18 cellular contexts compared by ENCODE assay signal in genomic region chr7:30831936-30832335, GRCh38.
DNase-seq lines count a peak whose midpoint lies in the region; ATAC-seq and TF ChIP-seq lines count a peak whose summit lies in the region.
"Had no signal": no experiment of that assay in that cellular context is flagged by ENCODE, and none has a peak within 500 bp of the region (broad histone marks: within the 10 kb centered on the region; RNA-seq: fewer than 3 reads in every experiment).

No MANE protein-coding gene starts in this region.

- H3K79me2 ChIP-seq in neural progenitor cell (ENCODE audit: low read depth), result no peaks in the 10 kb centered on the region

- H3K4me2 ChIP-seq in neural progenitor cell, result no peak overlapping the region
- H3K4me2 ChIP-seq: A549 had no signal

- H2AFZ ChIP-seq in neural progenitor cell (replicated peaks), result no peak overlapping the region
- H2AFZ ChIP-seq: GM23248 had no signal

- H3K36me3 ChIP-seq in esophagus muscularis mucosa (peaks cover 0 to 23% (median 12%) of the 10 kb centered on the region in 4 donors), neural progenitor cell (no peaks in the 10 kb centered on the region)

- H3K27ac Mint-ChIP-seq in neural progenitor cell, result peak overlapping the region; percentile 5
- H3K27ac Mint-ChIP-seq in type B pancreatic cell, result no peak overlapping the region
- no peak overlapping the region for H3K27ac Mint-ChIP-seq in stimulated activated memory B cell treated with anti-CD40 and anti-IgM and Interleukin-4, amounts not matched to agents 10 μg/mL and 1 μg/mL and 100 μg/mL, for 72 hours
- H3K27ac Mint-ChIP-seq: CD4-positive, alpha-beta memory T cell had no signal

- H3K4me3 Mint-ChIP-seq in neural progenitor cell, result no peak overlapping the region
- no peak overlapping the region for H3K4me3 Mint-ChIP-seq in type B pancreatic cell
- no peak overlapping the region for H3K4me3 Mint-ChIP-seq in stimulated activated memory B cell treated with anti-CD40 and anti-IgM and Interleukin-4, amounts not matched to agents 10 μg/mL and 1 μg/mL and 100 μg/mL, for 72 hours
- H3K4me3 Mint-ChIP-seq: CD4-positive, alpha-beta memory T cell had no signal

- DNase-seq in D341Med (ENCODE audit: low spot score), result peak; percentile 2
- peak; percentile 55 for DNase-seq in esophagus muscularis mucosa (ENCODE audit: extremely low spot score)
- DNase-seq in neural progenitor cell (ENCODE audit: low spot score), result no peak
- DNase-seq in type B pancreatic cell (ENCODE audit: extremely low spot score, unreplicated experiment), result peak; percentile 39
- no peak for DNase-seq in sciatic nerve (ENCODE audit: low spot score)
- no peak for DNase-seq in germinal center (ENCODE audit: low spot score)
- DNase-seq: 8988T; C1 segment of cervical spinal cord; Calu3; CD4-positive, alpha-beta memory T cell; COR-L47; DMS153; DND-41; GM23248; H7 had no signal

- no peak for TF ChIP-seq POLR2A in esophagus muscularis mucosa (IDR thresholded peaks at IDR 0.05; ENCODE audit: low read depth)

- intact Hi-C loops in esophagus muscularis mucosa (cut with DNase I), result no loop called here
- intact Hi-C loops in sciatic nerve (cut with DNase I), result no loop called here

- TF ChIP-seq EP300 in esophagus muscularis mucosa (IDR thresholded peaks at IDR 0.05), result no peak

- H3F3A ChIP-seq in neural progenitor cell (ENCODE audit: low read depth), result no peaks in the 10 kb centered on the region

- no peaks in the 10 kb centered on the region for H3K9me3 ChIP-seq in esophagus muscularis mucosa
- no peaks in the 10 kb centered on the region for H3K9me3 ChIP-seq in neural progenitor cell (ENCODE audit: low read depth)

- H3K4me1 ChIP-seq in esophagus muscularis mucosa (peaks cover 0 to 25% (median 7%) of the 10 kb centered on the region in 4 donors), neural progenitor cell (peaks cover 5% of the 10 kb centered on the region)
- H3K4me1 ChIP-seq: A549 had no signal

- H3K9me3 Mint-ChIP-seq in neural progenitor cell (peaks cover 23% of the 10 kb centered on the region), type B pancreatic cell (no peaks in the 10 kb centered on the region)
- H3K9me3 Mint-ChIP-seq in stimulated activated memory B cell treated with anti-CD40 and anti-IgM and Interleukin-4, amounts not matched to agents 10 μg/mL and 1 μg/mL and 100 μg/mL, for 72 hours, result peaks cover 22% of the 10 kb centered on the region

- H3K4me3 ChIP-seq in esophagus muscularis mucosa, result no peak overlapping the region
- no peak overlapping the region for H3K4me3 ChIP-seq in neural progenitor cell
- H3K4me3 ChIP-seq: A549, GM23248 had no signal

- no peaks in the 10 kb centered on the region for H3K27me3 ChIP-seq in esophagus muscularis mucosa
- no peaks in the 10 kb centered on the region for H3K27me3 ChIP-seq in neural progenitor cell

- TF ChIP-seq CTCF in esophagus muscularis mucosa (IDR thresholded peaks at IDR 0.05), result no peak
- TF ChIP-seq CTCF in neural progenitor cell (IDR thresholded peaks at IDR 0.05), result no peak
- no peak for TF ChIP-seq CTCF in type B pancreatic cell (conservative IDR thresholded peaks at IDR 0.05)

- H3K27ac ChIP-seq in esophagus muscularis mucosa (replicated peaks in 1 of 4), result no peak overlapping the region
- H3K27ac ChIP-seq in neural progenitor cell, result no peak overlapping the region
- H3K27ac ChIP-seq: A549, GM23248 had no signal

- H3K9ac ChIP-seq in neural progenitor cell, result no peak overlapping the region
- H3K9ac ChIP-seq: GM23248 had no signal

- no peaks in the 10 kb centered on the region for H4K20me1 ChIP-seq in neural progenitor cell (ENCODE audit: low read depth)

- H3K27me3 Mint-ChIP-seq in neural progenitor cell (ENCODE audit: insufficient read depth, low read depth) (no peaks in the 10 kb centered on the region), type B pancreatic cell (no peaks in the 10 kb centered on the region)
- peaks cover 3% of the 10 kb centered on the region for H3K27me3 Mint-ChIP-seq in stimulated activated memory B cell treated with anti-CD40 and anti-IgM and Interleukin-4, amounts not matched to agents 10 μg/mL and 1 μg/mL and 100 μg/mL, for 72 hours

- no peak for ATAC-seq in sciatic nerve
- ATAC-seq in stimulated activated memory B cell treated with anti-CD40 and anti-IgM and Interleukin-4, amounts not matched to agents 10 μg/mL and 1 μg/mL and 100 μg/mL, for 72 hours, result no peak
- ATAC-seq: A549, HCT116 had no signal

- H3K36me3 Mint-ChIP-seq in neural progenitor cell (peaks cover 32% of the 10 kb centered on the region), type B pancreatic cell (peaks cover 31% of the 10 kb centered on the region)
- peaks cover 40% of the 10 kb centered on the region for H3K36me3 Mint-ChIP-seq in stimulated activated memory B cell treated with anti-CD40 and anti-IgM and Interleukin-4, amounts not matched to agents 10 μg/mL and 1 μg/mL and 100 μg/mL, for 72 hours

- H3K4me1 Mint-ChIP-seq in neural progenitor cell (no peaks in the 10 kb centered on the region), type B pancreatic cell (ENCODE audit: unreplicated experiment) (no peaks in the 10 kb centered on the region)
- H3K4me1 Mint-ChIP-seq in stimulated activated memory B cell treated with anti-CD40 and anti-IgM and Interleukin-4, amounts not matched to agents 10 μg/mL and 1 μg/mL and 100 μg/mL, for 72 hours, result no peaks in the 10 kb centered on the region
- H3K4me1 Mint-ChIP-seq: CD4-positive, alpha-beta memory T cell had no signal

- 88% methylated on average over 5 of the region's 5 CpGs for WGBS in esophagus muscularis mucosa

Comparison
In these comparisons a context has a peak if more than half of its experiments do, and no peak if none do; other contexts are left out.
1. DNase-seq: peak in D341Med (single experiment), esophagus muscularis mucosa (single experiment) and type B pancreatic cell (single experiment); none in neural progenitor cell (single experiment), sciatic nerve (single experiment) and germinal center (single experiment).